In the genomic region with DNA sequence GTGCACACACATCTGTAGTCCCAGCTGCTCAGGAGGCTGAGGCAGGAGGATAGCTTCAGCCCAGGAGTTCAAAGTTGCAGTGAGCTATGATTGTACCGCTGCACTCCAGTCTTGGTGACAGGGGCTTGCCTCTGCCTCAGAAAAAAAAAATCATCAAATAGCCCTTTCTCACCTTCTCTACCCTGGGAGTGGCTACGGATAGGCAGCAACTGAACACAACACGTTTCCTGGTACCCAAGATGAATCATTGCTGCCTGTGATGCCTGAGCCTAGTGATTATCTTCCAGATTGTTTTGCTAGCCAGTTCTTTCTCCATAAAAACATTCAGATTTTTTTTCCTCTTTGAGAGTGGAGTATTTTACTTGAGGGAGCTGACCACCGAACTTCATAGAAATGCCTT, we compare ENCODE assay signal across 11 cellular contexts. TPM values are rescaled to one million over a fixed set of nuclear protein-coding genes. Genes with fewer than 3 reads are reported as not detected.
A peak's percentile ranks its signal among the peaks of the same experiment; 100 is the strongest.
DNase-seq lines count a peak whose midpoint lies in the region; ATAC-seq and TF ChIP-seq lines count a peak whose summit lies in the region.
"Had no signal": no experiment of that assay in that cellular context is flagged by ENCODE, and none has a peak within 500 bp of the region (broad histone marks: within the 10 kb centered on the region; RNA-seq: fewer than 3 reads in every experiment).

No MANE protein-coding gene starts in this region.

- no peaks in the 10 kb centered on the region for H3K9me3 ChIP-seq in mammary epithelial cell (replicated peaks; ENCODE audit: insufficient read depth, low read length)
- peaks cover 1% of the 10 kb centered on the region for H3K9me3 ChIP-seq in trophoblast cell (ENCODE audit: insufficient read depth, low read depth, low read length)
- H3K9me3 ChIP-seq in transverse colon, result no peaks in the 10 kb centered on the region
- H3K9me3 ChIP-seq in left lung, result no peaks in the 10 kb centered on the region
- H3K9me3 ChIP-seq: adrenal gland, tibial artery had no signal

- H4K12ac ChIP-seq in trophoblast cell (ENCODE audit: low read depth, low read length), result no peak overlapping the region

- TF ChIP-seq CTCF in mammary epithelial cell (conservative IDR thresholded peaks at IDR 0.05 in 1 of 2, IDR thresholded peaks at IDR 0.05 in 1 of 2; ENCODE audit: extremely low read depth in 1 of 2, insufficient read depth in 1 of 2, low read depth in 1 of 2, low read length in 2 of 2) (no peak), transverse colon (IDR thresholded peaks at IDR 0.05) (no peak), left lung (IDR thresholded peaks at IDR 0.05) (no peak)

- H3K23ac ChIP-seq in trophoblast cell (ENCODE audit: low read length), result no peak overlapping the region

- POLR2A ChIA-PET in activated CD4-positive, alpha-beta T cell treated with anti-CD3 and anti-CD28 coated beads for 36 hours (lab: Charles Lee), result interaction anchor here (1.5 kb wide), 1 partner anchor 12 kb away, joined by 5 read pairs; no protein-coding TSS in a partner anchor

- H3K79me1 ChIP-seq in trophoblast cell (ENCODE audit: low read length), result no peaks in the 10 kb centered on the region

- H2AK5ac ChIP-seq in trophoblast cell (ENCODE audit: low read length), result no peak overlapping the region

- no peak overlapping the region for H3K4me2 ChIP-seq in mammary epithelial cell (ENCODE audit: insufficient read depth, low read depth, low read length)
- no peak overlapping the region for H3K4me2 ChIP-seq in trophoblast cell (ENCODE audit: low read length)

- H3K4me1 Mint-ChIP-seq in activated CD4-positive, alpha-beta T cell treated with anti-CD3 and anti-CD28 coated beads for 36 hours, result peaks cover 89% of the 10 kb centered on the region
- peaks cover 84% of the 10 kb centered on the region for H3K4me1 Mint-ChIP-seq in T-helper 1 cell treated with Interleukin-12 subunit alpha and Interleukin-12 subunit beta and Interleukin-4 antibody, amounts not matched to agents 30 μg/mL and 1 μg/mL, for 36 hours (ENCODE audit: low read depth)

- H3K4me3 Mint-ChIP-seq in activated CD4-positive, alpha-beta T cell treated with anti-CD3 and anti-CD28 coated beads for 36 hours, result no peak overlapping the region
- peak overlapping the region; percentile 53 for H3K4me3 Mint-ChIP-seq in T-helper 1 cell treated with Interleukin-12 subunit alpha and Interleukin-12 subunit beta and Interleukin-4 antibody, amounts not matched to agents 30 μg/mL and 1 μg/mL, for 36 hours

- H3K18ac ChIP-seq in trophoblast cell (ENCODE audit: low read length), result no peak overlapping the region

- peaks cover 16% of the 10 kb centered on the region for H3K4me1 ChIP-seq in mammary epithelial cell (ENCODE audit: insufficient read depth, low read length)
- peaks cover 3 to 15% of the 10 kb centered on the region in 2 experiments for H3K4me1 ChIP-seq in trophoblast cell (ENCODE audit: control insufficient read depth in 1 of 2, insufficient read depth in 2 of 2, low read length in 2 of 2)
- H3K4me1 ChIP-seq in transverse colon, result peaks cover 23 to 68% (median 48%) of the 10 kb centered on the region in 4 donors
- peaks cover 19 to 97% of the 10 kb centered on the region in 2 donors for H3K4me1 ChIP-seq in left lung

- H2AFZ ChIP-seq in mammary epithelial cell (ENCODE audit: low read depth, low read length) (no peak overlapping the region), trophoblast cell (ENCODE audit: insufficient read depth, low read length, poor library complexity) (no peak overlapping the region)

- no TSS peak for BruUV-seq in mammary epithelial cell (replicated peaks; lab: Mats Ljungman, UMichigan)

- CTCF ChIA-PET in activated CD4-positive, alpha-beta T cell treated with anti-CD3 and anti-CD28 coated beads for 36 hours (lab: Charles Lee), result interaction anchor here (0.6 to 4.8 kb wide), 8 partner anchors 8 to 699 kb away, joined by 3 to 31 read pairs (median 4); no protein-coding TSS in a partner anchor
- CTCF ChIA-PET in mammary epithelial cell (lab: Charles Lee; ENCODE audit: low non-redundant PET), result no interaction called here

- no peak for TF ChIP-seq EP300 in transverse colon (IDR thresholded peaks at IDR 0.05; ENCODE audit: low read depth)

- H4K91ac ChIP-seq in trophoblast cell (ENCODE audit: low read depth, low read length), result no peak overlapping the region

- intact Hi-C loops in activated CD4-positive, alpha-beta T cell treated with anti-CD3 and anti-CD28 coated beads for 36 hours (cut with DNase I, micrococcal nuclease), result loop anchor here in 1 of 2 experiments (5.0 to 10.0 kb wide), 3 partner anchors 149 to 697 kb away; a partner anchor contains a TSS
- intact Hi-C loops in mammary epithelial cell (cut with micrococcal nuclease) (no loop called here), transverse colon (cut with DNase I; ENCODE audit: low total_unique reads) (no loop called here), left lung (cut with DNase I) (no loop called here)

- H3K36me3 ChIP-seq in mammary epithelial cell (ENCODE audit: insufficient read depth, low read length), result no peaks in the 10 kb centered on the region
- peaks cover 0 to 10% of the 10 kb centered on the region in 2 experiments for H3K36me3 ChIP-seq in trophoblast cell (ENCODE audit: control insufficient read depth in 1 of 2, insufficient read depth in 2 of 2, low read length in 2 of 2)
- H3K36me3 ChIP-seq in transverse colon, result no peaks in the 10 kb centered on the region
- H3K36me3 ChIP-seq in left lung, result no peaks in the 10 kb centered on the region
- H3K36me3 ChIP-seq: adrenal gland had no signal

- no peak overlapping the region for H3K14ac ChIP-seq in trophoblast cell (ENCODE audit: low read length)

- ATAC-seq in activated CD4-positive, alpha-beta T cell treated with anti-CD3 and anti-CD28 coated beads for 36 hours, result peak; percentile 65
- ATAC-seq in left lung, result no peak

- H3K79me2 ChIP-seq in mammary epithelial cell (ENCODE audit: insufficient read depth, low read length) (peaks cover 66% of the 10 kb centered on the region), trophoblast cell (ENCODE audit: control insufficient read depth, insufficient read depth, low read length, poor library complexity) (no peaks in the 10 kb centered on the region)

- H3K9me3 Mint-ChIP-seq in activated CD4-positive, alpha-beta T cell treated with anti-CD3 and anti-CD28 coated beads for 36 hours (ENCODE audit: low read depth), result no peaks in the 10 kb centered on the region
- H3K9me3 Mint-ChIP-seq in T-helper 1 cell treated with Interleukin-12 subunit alpha and Interleukin-12 subunit beta and Interleukin-4 antibody, amounts not matched to agents 30 μg/mL and 1 μg/mL, for 36 hours, result no peaks in the 10 kb centered on the region

- dilution Hi-C loops in mammary epithelial cell (cut with HindIII; ENCODE audit: low sequenced_read_pairs), result no loop called here

- H2BK5ac ChIP-seq in trophoblast cell (ENCODE audit: low read depth, low read length, poor library complexity), result no peak overlapping the region

- H2BK120ac ChIP-seq in trophoblast cell (ENCODE audit: insufficient read depth, low read length, poor library complexity), result no peak overlapping the region

- H3K27me3 Mint-ChIP-seq in activated CD4-positive, alpha-beta T cell treated with anti-CD3 and anti-CD28 coated beads for 36 hours, result no peaks in the 10 kb centered on the region
- no peaks in the 10 kb centered on the region for H3K27me3 Mint-ChIP-seq in T-helper 1 cell treated with Interleukin-12 subunit alpha and Interleukin-12 subunit beta and Interleukin-4 antibody, amounts not matched to agents 30 μg/mL and 1 μg/mL, for 36 hours (ENCODE audit: low read depth)

- H4K8ac ChIP-seq in trophoblast cell (ENCODE audit: low read depth, low read length), result no peak overlapping the region

- peak overlapping the region; percentile 99 for H3K27ac Mint-ChIP-seq in activated CD4-positive, alpha-beta T cell treated with anti-CD3 and anti-CD28 coated beads for 36 hours
- peak overlapping the region; percentile 98 for H3K27ac Mint-ChIP-seq in T-helper 1 cell treated with Interleukin-12 subunit alpha and Interleukin-12 subunit beta and Interleukin-4 antibody, amounts not matched to agents 30 μg/mL and 1 μg/mL, for 36 hours

- peaks cover 9% of the 10 kb centered on the region for H3K36me3 Mint-ChIP-seq in activated CD4-positive, alpha-beta T cell treated with anti-CD3 and anti-CD28 coated beads for 36 hours (ENCODE audit: low read depth)
- H3K36me3 Mint-ChIP-seq in T-helper 1 cell treated with Interleukin-12 subunit alpha and Interleukin-12 subunit beta and Interleukin-4 antibody, amounts not matched to agents 30 μg/mL and 1 μg/mL, for 36 hours (ENCODE audit: low read depth), result peaks cover 27% of the 10 kb centered on the region

- H3K27ac ChIP-seq in mammary epithelial cell (ENCODE audit: insufficient read depth, low read depth, low read length), result peak overlapping the region; percentile 49
- H3K27ac ChIP-seq in trophoblast cell (ENCODE audit: low read depth, low read length), result no peak overlapping the region
- H3K27ac ChIP-seq in transverse colon, result peak overlapping the region in 2 of 4 donors; percentile 5 to 80
- no peak overlapping the region for H3K27ac ChIP-seq in left lung
- H3K27ac ChIP-seq: tibial artery had no signal

- H3K27me3 ChIP-seq in mammary epithelial cell (ENCODE audit: insufficient read depth, low read length), result no peaks in the 10 kb centered on the region
- no peaks in the 10 kb centered on the region for H3K27me3 ChIP-seq in trophoblast cell (ENCODE audit: insufficient read depth, low read length)
- H3K27me3 ChIP-seq in transverse colon, result no peaks in the 10 kb centered on the region
- no peaks in the 10 kb centered on the region for H3K27me3 ChIP-seq in left lung
- H3K27me3 ChIP-seq: adrenal gland, tibial artery had no signal

- no peak for TF ChIP-seq POLR2A in transverse colon (IDR thresholded peaks at IDR 0.05)

- in situ Hi-C loops in mammary epithelial cell (cut with MboI; ENCODE audit: low sequenced_read_pairs in 2 of 2) (no loop called here), transverse colon (cut with MboI; ENCODE audit: low pct_ligation_motif_present in 1 of 4, low pct_unique_long_range_greater_than_20kb in 1 of 4, low sequenced_read_pairs in 3 of 4) (no loop called here)

- no peak overlapping the region for H3K4ac ChIP-seq in trophoblast cell (ENCODE audit: low read depth, low read length)

- H3K9ac ChIP-seq in mammary epithelial cell (ENCODE audit: insufficient read depth, low read length) (no peak overlapping the region), trophoblast cell (ENCODE audit: low read length) (no peak overlapping the region)

- DNase-seq in activated CD4-positive, alpha-beta T cell treated with anti-CD3 and anti-CD28 coated beads for 36 hours, result peak; percentile 68
- no peak for DNase-seq in activated CD4-positive, alpha-beta T cell treated with anti-CD3 and anti-CD28 coated beads for 1 hour
- DNase-seq in mammary epithelial cell (peak; percentile 48), trophoblast cell (peak; percentile 26 to 68), AML-193 (lab: John Stamatoyannopoulos, UW) (no peak), transverse colon (no peak), left lung (no peak)
- DNase-seq: NCI-H2081, tibial artery had no signal

- H3K4me3 ChIP-seq in mammary epithelial cell (replicated peaks in 1 of 3; ENCODE audit: insufficient read depth in 1 of 3, low read depth in 2 of 3, low read length in 3 of 3) (no peak overlapping the region), trophoblast cell (ENCODE audit: low read depth, low read length) (no peak overlapping the region), transverse colon (no peak overlapping the region), left lung (no peak overlapping the region)
- H3K4me3 ChIP-seq: adrenal gland, tibial artery had no signal

- WGBS in mammary epithelial cell (ENCODE audit: low coverage, missing lambda C conversion rate), result 90% methylated on average over 4 of the region's 4 CpGs
- no CpG with 5 or more reads among the region's 4 CpGs for WGBS in trophoblast cell (ENCODE audit: extremely low coverage, insufficient coverage, insufficient read length)
- WGBS in transverse colon (ENCODE audit: low coverage in 1 of 2), 2 donors, result 82 to 86% methylated on average over 2 to 4 of the region's 4 CpGs

- no peak overlapping the region for H2BK12ac ChIP-seq in trophoblast cell (ENCODE audit: low read length)

- H4K20me1 ChIP-seq in mammary epithelial cell (ENCODE audit: insufficient read depth, low read length), result no peaks in the 10 kb centered on the region

RNA-seq across cellular contexts. Expression of a gene that starts 13.5 kb away (rescaled TPM):
- 10 to 100 TPM; 29.1 to 33.0 TPM for total RNA-seq in activated CD4-positive, alpha-beta T cell treated with anti-CD3 and anti-CD28 coated beads for 36 hours
- total RNA-seq in mammary epithelial cell (10 to 100 TPM; 26.3 to 36.5 TPM), transverse colon (10 to 100 TPM; 22.8 to 35.8 (median 25.4) TPM), left lung (10 to 100 TPM; 27.7 to 34.2 TPM)
- 10.1 TPM for polyA plus RNA-seq in mammary epithelial cell
- 25.8 TPM for polyA minus RNA-seq in mammary epithelial cell
- polyA plus RNA-seq in trophoblast cell (2013), result 16.3 TPM in 2 replicates

Comparison
In these comparisons a context has a peak if more than half of its experiments do, and no peak if none do; other contexts are left out.
1. DNase-seq: peak in activated CD4-positive, alpha-beta T cell treated with anti-CD3 and anti-CD28 coated beads for 36 hours (single experiment), mammary epithelial cell (single experiment) and trophoblast cell (2 of 2); none in activated CD4-positive, alpha-beta T cell treated with anti-CD3 and anti-CD28 coated beads for 1 hour (single experiment), AML-193 (0 of 2), transverse colon (single experiment) and left lung (0 of 2).